ENCODE assay signal across 12 cellular contexts in genomic region chr2:42935692-42936631, GRCh38.
DNase-seq lines count a peak whose midpoint lies in the region; ATAC-seq and TF ChIP-seq lines count a peak whose summit lies in the region.
"Had no signal": no experiment of that assay in that cellular context is flagged by ENCODE, and none has a peak within 500 bp of the region (broad histone marks: within the 10 kb centered on the region; RNA-seq: fewer than 3 reads in every experiment).

No MANE protein-coding gene starts in this region.

- intact Hi-C loops in activated CD4-positive, alpha-beta T cell treated with anti-CD3 and anti-CD28 coated beads, Interleukin-2, amount 10 ng/mL, durations not matched to agents 24 days and 14 days (cut with micrococcal nuclease): no loop called here

- TF ChIP-seq POLR2A in NB4 (IDR thresholded peaks at IDR 0.05; ENCODE audit: extremely low read depth, insufficient read length): no peak

- DNase-seq in activated CD4-positive, alpha-beta T cell treated with anti-CD3 and anti-CD28 coated beads for 48 hours: peak; percentile 34
- DNase-seq in activated CD4-positive, alpha-beta T cell treated with anti-CD3 and anti-CD28 coated beads, Interleukin-2, amount 10 ng/mL, durations not matched to agents 24 days and 14 days: no peak
- peak; percentile 57 for DNase-seq in NB4 (ENCODE audit: low read depth)
- peak; percentile 68 for DNase-seq in coronary artery (ENCODE audit: low spot score)
- peak; percentile 25 for DNase-seq in retina
- DNase-seq in NCI-H524 (lab: John Stamatoyannopoulos, UW): no peak
- no peak for DNase-seq in BE2C
- DNase-seq: IMR-90, NCI-H187, OCI-M1 had no signal

- H3K9me3 Mint-ChIP-seq in activated CD4-positive, alpha-beta T cell treated with anti-CD3 and anti-CD28 coated beads, Interleukin-2, amount 10 ng/mL, durations not matched to agents 24 days and 14 days: no peaks in the 10 kb centered on the region

- no peaks in the 10 kb centered on the region for H3K9me3 ChIP-seq in BE2C

- no peaks in the 10 kb centered on the region for H3K4me1 Mint-ChIP-seq in activated CD4-positive, alpha-beta T cell treated with anti-CD3 and anti-CD28 coated beads, Interleukin-2, amount 10 ng/mL, durations not matched to agents 24 days and 14 days

- H3K27me3 ChIP-seq in BE2C: no peaks in the 10 kb centered on the region

- no peak for TF ChIP-seq CTCF in NB4 (IDR thresholded peaks at IDR 0.05; ENCODE audit: low read depth, low read length)
- no peak for TF ChIP-seq CTCF in coronary artery (IDR thresholded peaks at IDR 0.05)
- no peak for TF ChIP-seq CTCF in BE2C (IDR thresholded peaks at IDR 0.05; ENCODE audit: low read depth, low read length)

- ATAC-seq in GM19395 (IDR thresholded peaks at IDR 0.05; ENCODE audit: unreplicated experiment): no peak

- H3K27ac Mint-ChIP-seq in activated CD4-positive, alpha-beta T cell treated with anti-CD3 and anti-CD28 coated beads, Interleukin-2, amount 10 ng/mL, durations not matched to agents 24 days and 14 days: no peak overlapping the region

- no peak overlapping the region for H3K4me3 Mint-ChIP-seq in activated CD4-positive, alpha-beta T cell treated with anti-CD3 and anti-CD28 coated beads, Interleukin-2, amount 10 ng/mL, durations not matched to agents 24 days and 14 days

- H3K4me1 ChIP-seq in BE2C: no peaks in the 10 kb centered on the region; the same call in 1 of the 2 replicates

- H3K36me3 Mint-ChIP-seq in activated CD4-positive, alpha-beta T cell treated with anti-CD3 and anti-CD28 coated beads, Interleukin-2, amount 10 ng/mL, durations not matched to agents 24 days and 14 days (ENCODE audit: low read depth): no peaks in the 10 kb centered on the region

- peaks cover 1% of the 10 kb centered on the region for H3K27me3 Mint-ChIP-seq in activated CD4-positive, alpha-beta T cell treated with anti-CD3 and anti-CD28 coated beads, Interleukin-2, amount 10 ng/mL, durations not matched to agents 24 days and 14 days

- H3K4me3 ChIP-seq in NB4 (ENCODE audit: low read depth, low read length) (no peak overlapping the region), coronary artery (no peak overlapping the region), BE2C (ENCODE audit: low read depth, low read length) (no peak overlapping the region)
- H3K4me3 ChIP-seq: lung had no signal

- H3K27ac ChIP-seq in coronary artery: peak overlapping the region in 1 of 2 donors; percentile 42

- H3K36me3 ChIP-seq in BE2C: no peaks in the 10 kb centered on the region

Comparison
In these comparisons a context has a peak if more than half of its experiments do, and no peak if none do; other contexts are left out.
1. DNase-seq: peak in activated CD4-positive, alpha-beta T cell treated with anti-CD3 and anti-CD28 coated beads for 48 hours (single experiment), NB4 (single experiment), coronary artery (single experiment) and retina (single experiment); none in activated CD4-positive, alpha-beta T cell treated with anti-CD3 and anti-CD28 coated beads, Interleukin-2, amount 10 ng/mL, durations not matched to agents 24 days and 14 days (single experiment), NCI-H524 (0 of 2) and BE2C (single experiment).